In genomic region chr5:129057329-129057728, GRCh38 we compare ENCODE assay signal across 8 cellular contexts.
"Had no signal": no experiment of that assay in that cellular context is flagged by ENCODE, and none has a peak within 500 bp of the region (broad histone marks: within the 10 kb centered on the region; RNA-seq: fewer than 3 reads in every experiment).

No MANE protein-coding gene starts in this region.

- ATAC-seq: HepG2 had no signal

- H3K36me3 Mint-ChIP-seq: IgD-negative memory B cell had no signal

- H3K4me3 Mint-ChIP-seq: IgD-negative memory B cell had no signal

- H3K27ac Mint-ChIP-seq: IgD-negative memory B cell had no signal

- H3K27ac ChIP-seq: HL-60, KMS-11 had no signal

- H3K4me1 Mint-ChIP-seq: IgD-negative memory B cell had no signal

- FAIRE-seq: HepG2, HTR-8/SVneo had no signal

- DNase-seq: IMR-90, KBM-7, KG1 had no signal

- H3K4me2 ChIP-seq: KMS-11 had no signal

- H3K9ac ChIP-seq: KMS-11 had no signal
